25 cellular contexts compared by ENCODE assay signal in the genomic region with DNA sequence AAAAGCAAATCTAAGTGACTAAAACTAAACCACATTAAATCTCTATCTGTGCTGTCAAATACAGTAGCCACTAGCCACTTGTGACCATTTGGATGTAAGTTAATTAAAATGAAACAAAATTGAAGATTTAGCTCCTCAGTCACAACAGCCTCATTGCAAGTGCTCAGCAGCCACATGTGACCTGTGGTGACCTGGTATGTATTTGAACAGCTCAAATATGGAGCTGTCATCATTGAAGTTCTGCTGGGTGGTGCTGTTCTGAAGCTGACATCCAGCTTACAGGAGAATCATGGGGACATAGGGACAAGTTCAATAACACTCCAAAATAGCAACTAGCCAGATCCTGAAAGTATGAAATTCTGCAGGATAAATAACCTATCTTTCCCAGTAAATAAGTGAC.
"Had no signal": no experiment of that assay in that cellular context is flagged by ENCODE, and none has a peak within 500 bp of the region (broad histone marks: within the 10 kb centered on the region; RNA-seq: fewer than 3 reads in every experiment).

No MANE protein-coding gene starts in this region.

- H3K4me3 ChIP-seq: gastrocnemius medialis, left lung, ovary, psoas muscle, suprapubic skin had no signal

- H3K4me1 Mint-ChIP-seq: endodermal cell, nephron progenitor cell had no signal

- ATAC-seq: esophagus mucosa; gastrocnemius medialis; left cardiac atrium; left lung; naive thymus-derived CD4-positive, alpha-beta T cell; psoas muscle; right cardiac atrium; stimulated activated naive CD8-positive, alpha-beta T cell treated with anti-CD3 and anti-CD28 coated beads, Interleukin-15, amount 100 ng/mL, for 72 hours had no signal

- H3K4me1 ChIP-seq: gastrocnemius medialis, left lung, psoas muscle, suprapubic skin had no signal

- H3K27ac Mint-ChIP-seq: dendritic cell treated with granulocyte-macrophage colony-stimulating factor and Interleukin-4, amounts not matched to agents 40 ng/mL and 50 ng/mL, for 4 days; endodermal cell; nephron progenitor cell had no signal

- H3K9me3 Mint-ChIP-seq: dendritic cell treated with granulocyte-macrophage colony-stimulating factor and Interleukin-4, amounts not matched to agents 40 ng/mL and 50 ng/mL, for 4 days; endodermal cell; naive thymus-derived CD4-positive, alpha-beta T cell; nephron progenitor cell; stimulated activated naive CD8-positive, alpha-beta T cell treated with anti-CD3 and anti-CD28 coated beads, Interleukin-15, amount 100 ng/mL, for 72 hours had no signal

- DNase-seq: effector CD8-positive, alpha-beta T cell; endodermal cell; foreskin fibroblast; gastrocnemius medialis; left cardiac atrium; left lung; mesendoderm; midbrain; naive thymus-derived CD4-positive, alpha-beta T cell; nephron progenitor cell; nucleus accumbens; ovary; posterior cingulate gyrus; psoas muscle; right cardiac atrium; small intestine; stimulated activated CD4-positive, alpha-beta T cell treated with anti-CD3 and anti-CD28 coated beads, Interleukin-15, amount 100 ng/mL, for 24 hours; stimulated activated CD4-positive, alpha-beta T cell treated with anti-CD3 and anti-CD28 coated beads, Interleukin-2, amount 100 ng/mL, for 48 hours; stimulated activated naive CD4-positive, alpha-beta T cell; stimulated activated naive CD8-positive, alpha-beta T cell treated with anti-CD3 and anti-CD28 coated beads, Interleukin-15, amount 100 ng/mL, for 72 hours; trophoblast cell had no signal

- H3K36me3 ChIP-seq: gastrocnemius medialis, left lung, ovary, suprapubic skin had no signal

- H3K27ac ChIP-seq: epithelial cell of prostate, gastrocnemius medialis, left lung, ovary, psoas muscle, suprapubic skin had no signal

- H3K27me3 ChIP-seq: gastrocnemius medialis, ovary, suprapubic skin had no signal

- H3K4me3 Mint-ChIP-seq: dendritic cell treated with granulocyte-macrophage colony-stimulating factor and Interleukin-4, amounts not matched to agents 40 ng/mL and 50 ng/mL, for 4 days; endodermal cell; nephron progenitor cell; stimulated activated naive CD8-positive, alpha-beta T cell treated with anti-CD3 and anti-CD28 coated beads, Interleukin-15, amount 100 ng/mL, for 72 hours had no signal

- H3K27me3 Mint-ChIP-seq: naive thymus-derived CD4-positive, alpha-beta T cell; stimulated activated naive CD8-positive, alpha-beta T cell treated with anti-CD3 and anti-CD28 coated beads, Interleukin-15, amount 100 ng/mL, for 72 hours had no signal

- H3K9me3 ChIP-seq: gastrocnemius medialis, left lung, ovary, psoas muscle, suprapubic skin had no signal
